ENCODE assay signal across 8 cellular contexts in the genomic region with DNA sequence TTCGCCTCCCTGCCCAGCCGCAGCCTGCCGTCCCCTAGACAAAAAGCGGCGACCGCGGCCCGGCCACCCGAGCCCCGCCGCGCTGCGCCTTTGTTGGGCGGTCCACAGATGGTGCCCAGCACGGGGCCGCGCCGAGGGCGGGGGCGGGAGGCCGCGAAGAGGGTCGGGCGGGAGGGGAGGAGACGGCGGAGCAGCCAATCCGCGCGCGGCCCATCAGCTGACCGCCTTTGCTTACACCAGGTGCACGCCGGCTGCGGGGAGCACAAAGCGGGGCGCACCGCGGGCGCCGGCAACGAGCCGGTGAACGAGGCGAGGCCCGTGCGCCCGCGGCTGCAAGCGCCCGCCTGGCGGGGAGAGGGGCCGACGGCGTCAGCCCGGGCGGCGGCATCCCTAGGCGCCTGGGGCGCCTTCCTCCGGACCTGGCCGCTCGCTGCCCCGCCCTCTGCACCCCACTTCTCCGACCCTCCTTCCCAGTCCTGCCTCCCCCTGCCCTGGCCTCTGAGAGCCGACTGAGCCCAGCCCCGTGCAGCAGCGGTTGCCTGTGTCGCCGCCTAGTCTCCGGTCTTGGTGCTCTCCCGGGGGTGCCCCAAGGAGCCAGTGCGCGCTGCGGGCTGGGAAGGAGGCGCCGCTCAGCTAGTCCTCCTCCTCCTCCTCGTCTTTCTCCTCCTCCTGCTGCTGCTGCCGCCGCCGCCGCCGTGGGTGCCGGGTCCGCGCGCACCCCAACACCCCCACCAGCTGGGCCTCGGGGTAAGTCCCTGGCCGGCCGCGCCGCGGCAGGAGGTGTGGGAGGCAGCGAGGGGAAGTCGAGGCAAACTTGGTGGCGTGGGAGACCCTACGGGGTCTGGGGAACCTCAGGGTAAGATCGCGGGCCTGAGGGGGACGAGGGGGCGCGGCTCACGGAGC. TPM values are rescaled to one million over a fixed set of nuclear protein-coding genes. Genes with fewer than 3 reads are reported as not detected.
DNase-seq lines count a peak whose midpoint lies in the region; ATAC-seq, FAIRE-seq and TF ChIP-seq lines count a peak whose summit lies in the region.

A gene (plus strand): TSS at position 259 of the 903 bp plus-strand sequence. CDS start 45,211 bp downstream, outside the sequence.

- H2AFZ ChIP-seq in K562 (ENCODE audit: low read depth, low read length): no peak within 1 kb of the TSS

- peak in 1 of 2 experiments; percentile 22 for DNase-seq in Caco-2
- peak; percentile 31 for DNase-seq in RPMI8226
- DNase-seq in K562 (ENCODE audit: extremely low read depth in 1 of 4, low spot score in 3 of 4): no peak
- peak; percentile 92 for DNase-seq in islet precursor cell
- DNase-seq in H4 (ENCODE audit: low spot score): no peak
- DNase-seq in DMS153 treated with DMSO at 0.1 percent for 48 hours (lab: John Stamatoyannopoulos, UW; ENCODE audit: unreplicated experiment): no peak

- H3K27ac Mint-ChIP-seq in Caco-2 (ENCODE audit: unreplicated experiment): no peak within 1 kb of the TSS

- no peak within 1 kb of the TSS for H3K9ac ChIP-seq in K562 (ENCODE audit: insufficient read depth in 1 of 2, low read depth in 2 of 2, low read length in 2 of 2)
- peak within 1 kb of the TSS; percentile 70 to 86 (median 74) for H3K9ac ChIP-seq in skeletal muscle tissue (ENCODE audit: low read depth in 1 of 3, low read length in 3 of 3)

- in situ Hi-C loops in K562 (cut with MboI): loop anchor here (25.0 kb wide), 1 partner anchor 488 kb away; no protein-coding TSS in a partner anchor

- H3K4me3 Mint-ChIP-seq in Caco-2 (ENCODE audit: unreplicated experiment): peak within 1 kb of the TSS; percentile 75

- H3K36me3 Mint-ChIP-seq in Caco-2 (ENCODE audit: insufficient read depth, unreplicated experiment): no peaks in the 10 kb centered on the region

- H3K27me3 Mint-ChIP-seq in Caco-2 (ENCODE audit: insufficient read depth, unreplicated experiment): peaks cover 8% of the 10 kb centered on the region

- ATAC-seq in HG02870 (IDR thresholded peaks at IDR 0.05; ENCODE audit: unreplicated experiment): peak; percentile 44
- ATAC-seq in K562: no peak

- H4K20me1 ChIP-seq in K562 (replicated peaks; ENCODE audit: control insufficient read depth, insufficient read depth, low read length): no peaks in the 10 kb centered on the region

- BruUV-seq in Caco-2 (replicated peaks; lab: Mats Ljungman, UMichigan) (no TSS peak), K562 (replicated peaks; lab: Mats Ljungman, UMichigan) (no TSS peak)

- TF ChIP-seq RAD21 in K562 (CRISPR knock-in tag; conservative IDR thresholded peaks at IDR 0.05 in 1 of 2, IDR thresholded peaks at IDR 0.05 in 1 of 2): no peak

- no peaks in the 10 kb centered on the region for H3K4me1 Mint-ChIP-seq in Caco-2 (ENCODE audit: low read depth, unreplicated experiment)

- no peak for TF ChIP-seq EP300 in K562 (IDR thresholded peaks at IDR 0.05; ENCODE audit: low read length)

- TF ChIP-seq POLR2A in K562 (conservative IDR thresholded peaks at IDR 0.05): no peak

- TF ChIP-seq CTCF in Caco-2 (IDR thresholded peaks at IDR 0.05; ENCODE audit: insufficient read depth in 1 of 2, low read depth in 1 of 2, low read length in 1 of 2, severe bottlenecking in 1 of 2, unreplicated experiment in 1 of 2) (no peak), K562 (IDR thresholded peaks at IDR 0.05 in 2 of 3, conservative IDR thresholded peaks at IDR 0.05 in 1 of 3; ENCODE audit: insufficient read depth in 2 of 3, low read depth in 1 of 3, low read length in 3 of 3) (no peak)

- H3K9me3 ChIP-seq in Caco-2 (no peaks in the 10 kb centered on the region), K562 (replicated peaks; ENCODE audit: control insufficient read depth, insufficient read depth, low read depth, low read length) (no peaks in the 10 kb centered on the region), skeletal muscle tissue (ENCODE audit: control insufficient read depth in 3 of 3, low read length in 3 of 3) (no peaks in the 10 kb centered on the region)

- no peak for FAIRE-seq in K562 (lab: Jason Lieb, UNC)

- H3K4me3 ChIP-seq in Caco-2 (ENCODE audit: low read depth, low read length) (peak within 1 kb of the TSS; percentile 40), K562 (no peak within 1 kb of the TSS), skeletal muscle tissue (ENCODE audit: low read length in 3 of 3) (peak within 1 kb of the TSS; percentile 70 to 78 (median 76))

- no peak within 1 kb of the TSS for H3K4me2 ChIP-seq in K562 (ENCODE audit: insufficient read depth, low read length)

- intact Hi-C loops in Caco-2 (cut with micrococcal nuclease; ENCODE audit: unreplicated experiment): no loop called here
- intact Hi-C loops in K562 (cut with micrococcal nuclease): no loop called here

- CTCF ChIA-PET in Caco-2 (lab: Charles Lee): no interaction called here
- CTCF ChIA-PET in K562 (lab: Yijun Ruan, JAX; ENCODE audit: low intra/inter-chr PET ratio): no interaction called here

- peaks cover 3% of the 10 kb centered on the region for H3K9me3 Mint-ChIP-seq in Caco-2 (ENCODE audit: unreplicated experiment)

- H3K4me1 ChIP-seq in Caco-2 (no peaks in the 10 kb centered on the region), K562 (replicated peaks in 1 of 2; ENCODE audit: control insufficient read depth in 2 of 2, insufficient read depth in 2 of 2, low read length in 2 of 2) (no peaks in the 10 kb centered on the region), skeletal muscle tissue (ENCODE audit: control insufficient read depth in 3 of 3, insufficient read depth in 3 of 3, low read length in 3 of 3) (peaks cover 6 to 12% (median 11%) of the 10 kb centered on the region in 3 donors)

- 25% methylated on average over 56 of the region's 102 CpGs for WGBS in K562 (ENCODE audit: insufficient coverage, low coverage, missing lambda C conversion rate)

- H3K9me1 ChIP-seq in K562 (ENCODE audit: control insufficient read depth, insufficient read depth, low read length): no peaks in the 10 kb centered on the region

- H3K79me2 ChIP-seq in K562 (ENCODE audit: control insufficient read depth, insufficient read depth, low read length): no peaks in the 10 kb centered on the region

- POLR2A ChIA-PET in Caco-2 (lab: Charles Lee): no interaction called here
- POLR2A ChIA-PET in K562 (lab: Yijun Ruan, JAX): interaction anchor here (0.7 kb wide), 1 partner anchor 158 kb away, joined by 3 read pairs; no protein-coding TSS in a partner anchor

- H3K27me3 ChIP-seq in Caco-2 (replicated peaks; ENCODE audit: control insufficient read depth, insufficient read depth, low read length) (no peaks in the 10 kb centered on the region), K562 (ENCODE audit: control insufficient read depth in 2 of 2, insufficient read depth in 2 of 2, low read length in 2 of 2) (no peaks in the 10 kb centered on the region), skeletal muscle tissue (ENCODE audit: control insufficient read depth in 3 of 3, insufficient read depth in 3 of 3, low read length in 3 of 3) (no peaks in the 10 kb centered on the region)

- no peak within 1 kb of the TSS for H3K27ac ChIP-seq in K562 (ENCODE audit: extremely low read depth, low read depth, low read length)
- H3K27ac ChIP-seq in skeletal muscle tissue (ENCODE audit: low read depth, low read length): peak within 1 kb of the TSS; percentile 51

- H3K36me3 ChIP-seq in Caco-2 (ENCODE audit: control insufficient read depth, insufficient read depth, low read length): no peaks in the 10 kb centered on the region
- no peaks in the 10 kb centered on the region for H3K36me3 ChIP-seq in K562 (ENCODE audit: control insufficient read depth, insufficient read depth, low read length)
- no peaks in the 10 kb centered on the region for H3K36me3 ChIP-seq in skeletal muscle tissue (ENCODE audit: control insufficient read depth in 3 of 3, insufficient read depth in 3 of 3, low read length in 3 of 3)

TF ChIP-seq in K562, 482 proteins besides CTCF, POLR2A, EP300 and RAD21:
- TF ChIP-seq DIDO1 (tag; IDR thresholded peaks at IDR 0.05; ENCODE audit: low read depth) (no peak), ZNF263 (CRISPR knock-in tag; IDR thresholded peaks at IDR 0.05; ENCODE audit: borderline replicate concordance) (no peak), ELF4 (CRISPR knock-in tag; IDR thresholded peaks at IDR 0.05) (no peak), PCBP1 (IDR thresholded peaks at IDR 0.05; ENCODE audit: low read depth, low read length, poor library complexity, severe bottlenecking) (peak; percentile 29), RBM34 (IDR thresholded peaks at IDR 0.05; ENCODE audit: borderline replicate concordance, insufficient read depth, low read length) (no peak)

RNA-seq across cellular contexts. Expression of the gene that starts here (rescaled TPM):
- total RNA-seq in Caco-2 (2022) (0.84 and 1.2 TPM in 2 replicates), K562 (2014; rRNA removed) (not detected in 2 replicates), K562 (2014; rRNA removed; fragmentation: Illumina TruSeq; extraction: Trizol) (not detected in 2 replicates), K562 (2015; rRNA removed; fragmentation: Illumina TruSeq; extraction: Trizol) (not detected in 2 replicates), K562 (2021) (0.11 and 0.25 TPM in 2 replicates), skeletal muscle tissue (19.8 TPM)
- not detected in 2 replicates for total RNA-seq in K562 (2011; cell fraction: chromatin; rRNA removed; ENCODE audit: low replicate concordance)
- total RNA-seq in K562 (2011; cell fraction: nucleolus; rRNA removed): not detected in 2 replicates
- not detected in 2 replicates for total RNA-seq in K562 (2011; cell fraction: nucleoplasm; rRNA removed)
- polyA plus RNA-seq in K562 (2011; rRNA removed) (not detected in 2 replicates), K562 (2014; fragmentation: Illumina TruSeq; extraction: Trizol) (not detected in 2 replicates), K562 (2014; fragmentation: Nextera tagmentation; extraction: Ambion mirVana) (not detected), K562 (2014; rRNA removed) (not detected in 2 replicates)
- polyA plus RNA-seq in K562 (2011; cell fraction: cytosol; rRNA removed): not detected in 2 replicates
- not detected in 2 replicates for polyA plus RNA-seq in K562 (2011; cell fraction: nucleus; rRNA removed)
- polyA plus RNA-seq in K562 (2012): not detected in 2 replicates
- not detected in 2 replicates for polyA minus RNA-seq in K562 (2011; rRNA and poly(A)+ RNA removed)
- polyA minus RNA-seq in K562 (2011; cell fraction: cytosol; rRNA and poly(A)+ RNA removed): not detected in 2 replicates
- not detected in 2 replicates for polyA minus RNA-seq in K562 (2011; cell fraction: nucleus; rRNA and poly(A)+ RNA removed)
- 1.6 and 1.9 TPM in 2 replicates for total RNA-seq in H4 (2014; rRNA removed; shearing (Covaris generic))

Comparison
In these comparisons a context has a peak if more than half of its experiments do, and no peak if none do; other contexts are left out.
1. DNase-seq: peak in RPMI8226 (single experiment) and islet precursor cell (single experiment); none in K562 (0 of 4), H4 (single experiment) and DMS153 treated with DMSO at 0.1 percent for 48 hours (single experiment).
2. H3K9ac ChIP-seq: peak in skeletal muscle tissue (3 of 3); none in K562 (0 of 2).